19 cellular contexts compared by ENCODE assay signal in genomic region chr5:5787366-5787765, GRCh38.
"Had no signal": no experiment of that assay in that cellular context is flagged by ENCODE, and none has a peak within 500 bp of the region (broad histone marks: within the 10 kb centered on the region; RNA-seq: fewer than 3 reads in every experiment).

No MANE protein-coding gene starts in this region.

- H3K4me1 ChIP-seq: heart left ventricle, suprapubic skin, thyroid gland had no signal

- H3K36me3 Mint-ChIP-seq: stimulated activated effector memory CD8-positive, alpha-beta T cell treated with anti-CD3 and anti-CD28 coated beads, Interleukin-12 subunit alpha, Interleukin-12 subunit beta, amount 100 ng/mL, for 72 hours; type B pancreatic cell had no signal

- H3K36me3 ChIP-seq: heart left ventricle, neutrophil, suprapubic skin, thyroid gland had no signal

- H3K4me1 Mint-ChIP-seq: naive thymus-derived CD4-positive, alpha-beta T cell; stimulated activated effector memory CD8-positive, alpha-beta T cell treated with anti-CD3 and anti-CD28 coated beads, Interleukin-12 subunit alpha, Interleukin-12 subunit beta, amount 100 ng/mL, for 72 hours had no signal

- H3K4me3 Mint-ChIP-seq: naive thymus-derived CD4-positive, alpha-beta T cell; nephron progenitor cell; stimulated activated effector memory CD8-positive, alpha-beta T cell treated with anti-CD3 and anti-CD28 coated beads, Interleukin-12 subunit alpha, Interleukin-12 subunit beta, amount 100 ng/mL, for 72 hours; type B pancreatic cell had no signal

- H3K27ac Mint-ChIP-seq: naive thymus-derived CD4-positive, alpha-beta T cell; nephron progenitor cell; stimulated activated effector memory CD8-positive, alpha-beta T cell treated with anti-CD3 and anti-CD28 coated beads, Interleukin-12 subunit alpha, Interleukin-12 subunit beta, amount 100 ng/mL, for 72 hours; type B pancreatic cell had no signal

- DNase-seq: effector memory CD4-positive, alpha-beta T cell; heart left ventricle; hippocampal formation; left colon; mammary epithelial cell; naive thymus-derived CD4-positive, alpha-beta T cell; nephron progenitor cell; posterior cingulate gyrus; small intestine; stimulated activated CD4-positive, alpha-beta T cell treated with anti-CD3 and anti-CD28 coated beads, Interleukin-12 subunit alpha, Interleukin-12 subunit beta, amount 100 ng/mL, for 4 hours; stimulated activated CD4-positive, alpha-beta T cell treated with anti-CD3 and anti-CD28 coated beads, Interleukin-4, amount 100 ng/mL, for 1 hour; stimulated activated CD8-positive, alpha-beta memory T cell treated with anti-CD3 and anti-CD28 coated beads, Interleukin-4, amount 100 ng/mL, for 48 hours; stimulated activated naive CD8-positive, alpha-beta T cell treated with anti-CD3 and anti-CD28 coated beads, Interleukin-15, Interleukin-2, amounts not matched to agents 100 U/mL and 50 U/mL, for 24 hours; thyroid gland had no signal

- H3K4me3 ChIP-seq: heart left ventricle, suprapubic skin, thyroid gland had no signal

- H3K9me3 Mint-ChIP-seq: type B pancreatic cell had no signal

- H3K27me3 ChIP-seq: heart left ventricle, neutrophil, thyroid gland had no signal

- ATAC-seq: esophagus mucosa; left colon; naive thymus-derived CD4-positive, alpha-beta T cell; stimulated activated effector memory CD8-positive, alpha-beta T cell treated with anti-CD3 and anti-CD28 coated beads, Interleukin-12 subunit alpha, Interleukin-12 subunit beta, amount 100 ng/mL, for 72 hours; stimulated activated naive CD8-positive, alpha-beta T cell treated with anti-CD3 and anti-CD28 coated beads, Interleukin-15, Interleukin-2, amounts not matched to agents 100 U/mL and 50 U/mL, for 24 hours had no signal

- H3K27ac ChIP-seq: heart left ventricle, neutrophil, suprapubic skin, thyroid gland had no signal
